Comparison of ENCODE assay signal across 19 cellular contexts in the genomic region with DNA sequence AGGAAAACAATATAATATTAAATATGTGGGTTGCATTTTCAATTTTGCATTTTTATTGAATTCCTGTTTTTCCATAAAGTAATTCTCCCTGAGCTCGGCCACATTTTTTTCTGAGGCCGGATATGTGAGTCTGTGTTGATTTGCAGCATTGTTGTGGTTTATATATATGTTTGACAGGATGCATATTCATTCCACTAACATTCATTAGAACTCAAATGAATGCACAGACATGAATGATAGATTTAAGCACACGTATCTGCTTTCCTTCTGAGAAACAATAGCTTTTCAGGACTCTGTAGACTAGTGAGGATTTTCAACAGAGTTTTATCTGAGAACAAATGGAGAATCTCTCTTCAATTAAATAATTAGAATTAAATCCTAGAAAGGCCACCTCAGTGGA. TPM values are rescaled to one million over a fixed set of nuclear protein-coding genes. Genes with fewer than 3 reads are reported as not detected.
DNase-seq lines count a peak whose midpoint lies in the region; ATAC-seq and TF ChIP-seq lines count a peak whose summit lies in the region.
"Had no signal": no experiment of that assay in that cellular context is flagged by ENCODE, and none has a peak within 500 bp of the region (broad histone marks: within the 10 kb centered on the region; RNA-seq: fewer than 3 reads in every experiment).

No MANE protein-coding gene starts in this region.

- no peak overlapping the region for H3K27ac Mint-ChIP-seq in activated T-helper 17 cell treated with anti-CD3 and anti-CD28 coated beads, Interleukin-2, amount 50 U/mL, for 72 hours
- H3K27ac Mint-ChIP-seq: CD4-positive, CD25-positive, alpha-beta regulatory T cell; IgD-negative memory B cell had no signal

- no peak overlapping the region for H3K4me3 Mint-ChIP-seq in activated T-helper 17 cell treated with anti-CD3 and anti-CD28 coated beads, Interleukin-2, amount 50 U/mL, for 72 hours
- H3K4me3 Mint-ChIP-seq: CD4-positive, CD25-positive, alpha-beta regulatory T cell; IgD-negative memory B cell had no signal

- H3K27me3 Mint-ChIP-seq in activated T-helper 17 cell treated with anti-CD3 and anti-CD28 coated beads, Interleukin-2, amount 50 U/mL, for 72 hours = peaks cover 4% of the 10 kb centered on the region

- H3K36me3 Mint-ChIP-seq in activated T-helper 17 cell treated with anti-CD3 and anti-CD28 coated beads, Interleukin-2, amount 50 U/mL, for 72 hours (ENCODE audit: low read depth) = no peaks in the 10 kb centered on the region
- H3K36me3 Mint-ChIP-seq: CD4-positive, CD25-positive, alpha-beta regulatory T cell; IgD-negative memory B cell had no signal

- TF ChIP-seq CTCF in epithelial cell of esophagus (IDR thresholded peaks at IDR 0.05; ENCODE audit: insufficient read depth, low read depth, low read length, missing control alignments) = no peak

- no peaks in the 10 kb centered on the region for H3K9me3 Mint-ChIP-seq in activated T-helper 17 cell treated with anti-CD3 and anti-CD28 coated beads, Interleukin-2, amount 50 U/mL, for 72 hours
- H3K9me3 Mint-ChIP-seq: CD4-positive, CD25-positive, alpha-beta regulatory T cell; IgD-negative memory B cell had no signal

- H3K4me1 Mint-ChIP-seq in activated T-helper 17 cell treated with anti-CD3 and anti-CD28 coated beads, Interleukin-2, amount 50 U/mL, for 72 hours = no peaks in the 10 kb centered on the region

- H3K4me3 ChIP-seq in epithelial cell of esophagus (ENCODE audit: low read length) = no peak overlapping the region
- H3K4me3 ChIP-seq: BLaER1, HAP-1, PC-9 had no signal

- peak; percentile 26 for DNase-seq in Daoy (ENCODE audit: low read depth)
- peak; percentile 47 for DNase-seq in HT1080 (ENCODE audit: low read depth)
- peak; percentile 27 for DNase-seq in epithelial cell of esophagus (ENCODE audit: low read depth)
- DNase-seq: CD4-positive, CD25-positive, alpha-beta regulatory T cell; GOT3; MM.1S; NCI-H2029; NCI-H446; NCI-H524 treated with DMSO at 0.1 percent for 48 hours; PC-9; RPMI8226; SHP77 had no signal

- peak; percentile 31 for ATAC-seq in activated T-helper 17 cell treated with anti-CD3 and anti-CD28 coated beads, Interleukin-2, amount 50 U/mL, for 72 hours (replicated peaks)
- no peak for ATAC-seq in HG03457 (IDR thresholded peaks at IDR 0.05; ENCODE audit: unreplicated experiment)
- ATAC-seq in GM21576 (IDR thresholded peaks at IDR 0.05; ENCODE audit: unreplicated experiment) = no peak
- ATAC-seq in HG02610 (IDR thresholded peaks at IDR 0.05; ENCODE audit: unreplicated experiment) = no peak

RNA-seq across cellular contexts. Expression of a gene that starts 10.6 kb away (rescaled TPM):
- total RNA-seq in Daoy (2014; rRNA removed; shearing (Covaris generic)) = 38.2 and 46.2 TPM in 2 replicates
- 19.4 and 21.3 TPM in 2 replicates for total RNA-seq in HT1080 (2014; rRNA removed; shearing (Covaris generic))
- 17.5 and 18.5 TPM in 2 replicates for polyA plus RNA-seq in HT1080 (2015; cell fraction: cytosol; rRNA removed)
- polyA plus RNA-seq in HT1080 (2015; cell fraction: nucleus; rRNA removed) = 31.0 and 34.4 TPM in 2 replicates
- total RNA-seq in activated T-helper 17 cell treated with anti-CD3 and anti-CD28 coated beads, Interleukin-2, amount 50 U/mL, for 72 hours = 10 to 100 TPM; 44.1 to 46.9 TPM

RNA-seq across cellular contexts. Expression of a gene that starts 46.7 kb away (rescaled TPM):
- 2.9 and 6.8 TPM in 2 replicates for total RNA-seq in Daoy (2014; rRNA removed; shearing (Covaris generic))
- 0.63 and 1.5 TPM in 2 replicates for total RNA-seq in HT1080 (2014; rRNA removed; shearing (Covaris generic))
- polyA plus RNA-seq in HT1080 (2015; cell fraction: cytosol; rRNA removed) = 0.85 and 1.1 TPM in 2 replicates
- polyA plus RNA-seq in HT1080 (2015; cell fraction: nucleus; rRNA removed) = 0.84 and 0.91 TPM in 2 replicates
- 1 to 10 TPM; 1.8 to 2.4 TPM for total RNA-seq in activated T-helper 17 cell treated with anti-CD3 and anti-CD28 coated beads, Interleukin-2, amount 50 U/mL, for 72 hours
